ENCODE assay signal across 8 cellular contexts in the genomic region with DNA sequence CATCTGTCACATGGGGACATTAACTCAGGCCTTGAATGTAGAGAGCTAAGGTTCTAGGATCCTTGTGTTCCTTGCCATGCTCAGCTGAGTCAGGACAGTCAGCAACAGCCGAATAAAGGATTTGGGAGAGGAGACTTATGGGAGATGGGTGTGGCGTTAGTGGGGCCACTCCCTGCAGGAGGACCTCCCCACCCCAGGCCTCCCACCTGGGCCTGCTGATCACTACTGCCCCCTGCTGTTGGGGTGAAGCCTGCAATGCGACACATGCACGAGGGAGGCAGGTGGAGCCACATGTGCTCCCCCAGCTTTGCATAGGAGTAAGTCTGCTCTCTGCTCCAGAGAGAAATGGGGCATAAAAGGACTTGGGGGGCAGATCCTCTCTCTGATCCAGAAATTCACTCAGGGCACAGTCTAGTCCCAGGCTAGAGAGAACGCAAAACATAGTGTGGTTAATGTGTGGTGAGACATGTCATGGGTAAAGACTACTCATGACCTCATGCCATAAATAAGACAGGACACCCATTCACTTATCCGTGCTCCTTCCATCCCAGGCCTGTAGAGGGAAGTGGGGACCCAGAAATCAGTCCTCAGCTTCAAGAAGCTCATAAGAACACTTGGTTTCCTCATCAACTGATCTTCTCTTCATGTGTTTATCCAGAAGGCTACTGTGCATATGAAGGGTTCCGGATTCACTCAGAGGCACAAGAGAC. TPM values are rescaled to one million over a fixed set of nuclear protein-coding genes. Genes with fewer than 3 reads are reported as not detected.
DNase-seq lines count a peak whose midpoint lies in the region; ATAC-seq and TF ChIP-seq lines count a peak whose summit lies in the region.
"Had no signal": no experiment of that assay in that cellular context is flagged by ENCODE, and none has a peak within 500 bp of the region (broad histone marks: within the 10 kb centered on the region; RNA-seq: fewer than 3 reads in every experiment).

No MANE protein-coding gene starts in this region.

- H3F3A ChIP-seq in neural progenitor cell (ENCODE audit: low read depth): no peaks in the 10 kb centered on the region

- no peaks in the 10 kb centered on the region for H3K9me3 ChIP-seq in neural progenitor cell (ENCODE audit: low read depth)
- H3K9me3 ChIP-seq: SJCRH30 had no signal

- H3K36me3 Mint-ChIP-seq in chondrocyte (ENCODE audit: low read depth): peaks cover 3% of the 10 kb centered on the region
- peaks cover 4% of the 10 kb centered on the region for H3K36me3 Mint-ChIP-seq in neural progenitor cell
- no peaks in the 10 kb centered on the region for H3K36me3 Mint-ChIP-seq in activated T-helper 2 cell treated with anti-CD3 and anti-CD28 coated beads, Interferon-gamma antibody, Interleukin-2, Interleukin-4, amounts not matched to agents 10 μg/mL and 5 μg/mL and 100 μg/mL, durations not matched to agents 14 hours and 24 hours and 36 hours (ENCODE audit: low read depth)

- TF ChIP-seq CTCF in GM12873 (IDR thresholded peaks at IDR 0.05; ENCODE audit: insufficient read depth, low read depth, low read length, missing control alignments) (peak; percentile 54), LNCaP clone FGC (IDR thresholded peaks at IDR 0.05; ENCODE audit: control insufficient read depth, extremely low read depth, insufficient read depth) (peak; percentile 44), chondrocyte (IDR thresholded peaks at IDR 0.05) (peak; percentile 51), neural progenitor cell (IDR thresholded peaks at IDR 0.05) (peak; percentile 42)

- ATAC-seq in HG03521 (IDR thresholded peaks at IDR 0.05; ENCODE audit: unreplicated experiment): no peak

- no peaks in the 10 kb centered on the region for H4K20me1 ChIP-seq in neural progenitor cell (ENCODE audit: low read depth)

- H3K9ac ChIP-seq in neural progenitor cell: no peak overlapping the region

- intact Hi-C loops in activated T-helper 2 cell treated with anti-CD3 and anti-CD28 coated beads, Interferon-gamma antibody, Interleukin-2, Interleukin-4, amounts not matched to agents 10 μg/mL and 5 μg/mL and 100 μg/mL, durations not matched to agents 14 hours and 24 hours and 36 hours (cut with micrococcal nuclease): loop anchor here (1.0 kb wide), 1 partner anchor 93 kb away; no protein-coding TSS in a partner anchor

- no peak overlapping the region for H3K4me2 ChIP-seq in neural progenitor cell

- H3K36me3 ChIP-seq in neural progenitor cell: no peaks in the 10 kb centered on the region

- no peak overlapping the region for H3K27ac ChIP-seq in neural progenitor cell
- H3K27ac ChIP-seq: SJCRH30 had no signal

- H3K4me1 ChIP-seq in neural progenitor cell: peaks cover 11% of the 10 kb centered on the region
- H3K4me1 ChIP-seq: SJCRH30 had no signal

- H2AFZ ChIP-seq in neural progenitor cell (replicated peaks): no peak overlapping the region

- no peak for DNase-seq in LNCaP clone FGC (ENCODE audit: low read depth)
- DNase-seq in chondrocyte (ENCODE audit: low spot score): no peak
- DNase-seq in neural progenitor cell (ENCODE audit: low spot score): no peak
- DNase-seq in dedifferentiated amniotic fluid mesenchymal stem cell (ENCODE audit: extremely low spot score): no peak
- no peak for DNase-seq in activated T-helper 2 cell treated with anti-CD3 and anti-CD28 coated beads, Interferon-gamma antibody, Interleukin-2, Interleukin-4, amounts not matched to agents 10 μg/mL and 5 μg/mL and 100 μg/mL, durations not matched to agents 14 hours and 24 hours and 36 hours (ENCODE audit: low spot score)

- no peaks in the 10 kb centered on the region for H3K79me2 ChIP-seq in neural progenitor cell (ENCODE audit: low read depth)

- no peaks in the 10 kb centered on the region for H3K27me3 ChIP-seq in neural progenitor cell
- H3K27me3 ChIP-seq: SJCRH30 had no signal

- H3K27me3 Mint-ChIP-seq in chondrocyte (ENCODE audit: low read depth) (no peaks in the 10 kb centered on the region), neural progenitor cell (ENCODE audit: insufficient read depth, low read depth) (no peaks in the 10 kb centered on the region)
- H3K27me3 Mint-ChIP-seq in activated T-helper 2 cell treated with anti-CD3 and anti-CD28 coated beads, Interferon-gamma antibody, Interleukin-2, Interleukin-4, amounts not matched to agents 10 μg/mL and 5 μg/mL and 100 μg/mL, durations not matched to agents 14 hours and 24 hours and 36 hours (ENCODE audit: low read depth): peaks cover 4% of the 10 kb centered on the region

- no peaks in the 10 kb centered on the region for H3K9me3 Mint-ChIP-seq in chondrocyte (ENCODE audit: low read depth)
- H3K9me3 Mint-ChIP-seq in neural progenitor cell: peaks cover 2% of the 10 kb centered on the region
- no peaks in the 10 kb centered on the region for H3K9me3 Mint-ChIP-seq in activated T-helper 2 cell treated with anti-CD3 and anti-CD28 coated beads, Interferon-gamma antibody, Interleukin-2, Interleukin-4, amounts not matched to agents 10 μg/mL and 5 μg/mL and 100 μg/mL, durations not matched to agents 14 hours and 24 hours and 36 hours

- H3K27ac Mint-ChIP-seq in chondrocyte (ENCODE audit: unreplicated experiment): no peak overlapping the region
- no peak overlapping the region for H3K27ac Mint-ChIP-seq in neural progenitor cell
- H3K27ac Mint-ChIP-seq in activated T-helper 2 cell treated with anti-CD3 and anti-CD28 coated beads, Interferon-gamma antibody, Interleukin-2, Interleukin-4, amounts not matched to agents 10 μg/mL and 5 μg/mL and 100 μg/mL, durations not matched to agents 14 hours and 24 hours and 36 hours: no peak overlapping the region

- H3K4me1 Mint-ChIP-seq in chondrocyte (ENCODE audit: low read depth) (no peaks in the 10 kb centered on the region), neural progenitor cell (peaks cover 15% of the 10 kb centered on the region)
- no peaks in the 10 kb centered on the region for H3K4me1 Mint-ChIP-seq in activated T-helper 2 cell treated with anti-CD3 and anti-CD28 coated beads, Interferon-gamma antibody, Interleukin-2, Interleukin-4, amounts not matched to agents 10 μg/mL and 5 μg/mL and 100 μg/mL, durations not matched to agents 14 hours and 24 hours and 36 hours (ENCODE audit: low read depth)

- H3K4me3 ChIP-seq in LNCaP clone FGC (ENCODE audit: low read depth, low read length) (no peak overlapping the region), neural progenitor cell (no peak overlapping the region)
- H3K4me3 ChIP-seq: SJCRH30 had no signal

- no peak overlapping the region for H3K4me3 Mint-ChIP-seq in chondrocyte (ENCODE audit: unreplicated experiment)
- no peak overlapping the region for H3K4me3 Mint-ChIP-seq in neural progenitor cell
- H3K4me3 Mint-ChIP-seq in activated T-helper 2 cell treated with anti-CD3 and anti-CD28 coated beads, Interferon-gamma antibody, Interleukin-2, Interleukin-4, amounts not matched to agents 10 μg/mL and 5 μg/mL and 100 μg/mL, durations not matched to agents 14 hours and 24 hours and 36 hours (ENCODE audit: low read depth): no peak overlapping the region

RNA-seq across cellular contexts. Expression of gene RBP1, which starts 19.4 kb away (rescaled TPM):
- 13.2 to 24.6 TPM (median 19.8 TPM) in 3 replicates for total RNA-seq in chondrocyte
- total RNA-seq in neural progenitor cell (ENCODE audit: low replicate concordance): 4.0 and 11.5 TPM in 2 replicates
- total RNA-seq in activated T-helper 2 cell treated with anti-CD3 and anti-CD28 coated beads, Interferon-gamma antibody, Interleukin-2, Interleukin-4, amounts not matched to agents 10 μg/mL and 5 μg/mL and 100 μg/mL, durations not matched to agents 14 hours and 24 hours and 36 hours: not detected in 2 replicates

RNA-seq across cellular contexts. Expression of gene RBP2, which starts 43.9 kb away (rescaled TPM):
- total RNA-seq in chondrocyte: not detected in 3 replicates
- not detected in 2 replicates for total RNA-seq in neural progenitor cell (ENCODE audit: low replicate concordance)
- total RNA-seq in activated T-helper 2 cell treated with anti-CD3 and anti-CD28 coated beads, Interferon-gamma antibody, Interleukin-2, Interleukin-4, amounts not matched to agents 10 μg/mL and 5 μg/mL and 100 μg/mL, durations not matched to agents 14 hours and 24 hours and 36 hours: not detected in 2 replicates
- total RNA-seq: SJCRH30 had no signal
